In genomic region chr1:116511459-116512019, GRCh38 we compare ENCODE assay signal across 21 cellular contexts. TPM values are rescaled to one million over a fixed set of nuclear protein-coding genes. Genes with fewer than 3 reads are reported as not detected.
DNase-seq lines count a peak whose midpoint lies in the region; ATAC-seq and TF ChIP-seq lines count a peak whose summit lies in the region.
"Had no signal": no experiment of that assay in that cellular context is flagged by ENCODE, and none has a peak within 500 bp of the region (broad histone marks: within the 10 kb centered on the region; RNA-seq: fewer than 3 reads in every experiment).

No MANE protein-coding gene starts in this region.

- ATAC-seq in HCT116 = no peak
- no peak for ATAC-seq in activated naive CD8-positive, alpha-beta T cell treated with anti-CD3 and anti-CD28 coated beads, Interleukin-2, amount 50 U/mL, for 24 hours
- ATAC-seq: left colon; stimulated activated naive CD8-positive, alpha-beta T cell treated with anti-CD3 and anti-CD28 coated beads, Interleukin-15, amount 100 ng/mL, for 72 hours had no signal

- no peak overlapping the region for H3K4me2 ChIP-seq in HCT116 (ENCODE audit: low read length)

- no peaks in the 10 kb centered on the region for H3K36me3 Mint-ChIP-seq in activated naive CD8-positive, alpha-beta T cell
- H3K36me3 Mint-ChIP-seq in activated naive CD8-positive, alpha-beta T cell treated with anti-CD3 and anti-CD28 coated beads for 36 hours = peaks cover 2% of the 10 kb centered on the region
- peaks cover 13% of the 10 kb centered on the region for H3K36me3 Mint-ChIP-seq in activated naive CD8-positive, alpha-beta T cell treated with anti-CD3 and anti-CD28 coated beads, Interleukin-2, amount 50 U/mL, for 24 hours (ENCODE audit: low read depth)
- H3K36me3 Mint-ChIP-seq: brain had no signal

- H3K4me3 Mint-ChIP-seq in activated naive CD8-positive, alpha-beta T cell = no peak overlapping the region
- H3K4me3 Mint-ChIP-seq in activated naive CD8-positive, alpha-beta T cell treated with anti-CD3 and anti-CD28 coated beads for 36 hours = no peak overlapping the region
- H3K4me3 Mint-ChIP-seq in activated naive CD8-positive, alpha-beta T cell treated with anti-CD3 and anti-CD28 coated beads, Interleukin-2, amount 50 U/mL, for 24 hours = no peak overlapping the region
- H3K4me3 Mint-ChIP-seq: brain; stimulated activated naive CD8-positive, alpha-beta T cell treated with anti-CD3 and anti-CD28 coated beads, Interleukin-15, amount 100 ng/mL, for 72 hours had no signal

- CTCF ChIA-PET in HCT116 (lab: Charles Lee) = no interaction called here

- H3K4me1 Mint-ChIP-seq in activated naive CD8-positive, alpha-beta T cell (ENCODE audit: low read depth) = peaks cover 61% of the 10 kb centered on the region
- peaks cover 41% of the 10 kb centered on the region for H3K4me1 Mint-ChIP-seq in activated naive CD8-positive, alpha-beta T cell treated with anti-CD3 and anti-CD28 coated beads for 36 hours
- peaks cover 72% of the 10 kb centered on the region for H3K4me1 Mint-ChIP-seq in activated naive CD8-positive, alpha-beta T cell treated with anti-CD3 and anti-CD28 coated beads, Interleukin-2, amount 50 U/mL, for 24 hours

- no peak overlapping the region for H3K4me3 ChIP-seq in HCT116 (replicated peaks in 1 of 2; ENCODE audit: low read depth in 1 of 2, low read length in 2 of 2)
- H3K4me3 ChIP-seq: tibial artery had no signal

- no peak for TF ChIP-seq CTCF in HCT116 (IDR thresholded peaks at IDR 0.05 in 2 of 3, conservative IDR thresholded peaks at IDR 0.05 in 1 of 3; ENCODE audit: borderline replicate concordance in 1 of 3, insufficient read depth in 1 of 3, low read depth in 2 of 3, low read length in 2 of 3)

- no peaks in the 10 kb centered on the region for H4K20me1 ChIP-seq in HCT116 (ENCODE audit: insufficient read depth)

- H3K27me3 Mint-ChIP-seq in activated naive CD8-positive, alpha-beta T cell = no peaks in the 10 kb centered on the region
- no peaks in the 10 kb centered on the region for H3K27me3 Mint-ChIP-seq in activated naive CD8-positive, alpha-beta T cell treated with anti-CD3 and anti-CD28 coated beads for 36 hours
- no peaks in the 10 kb centered on the region for H3K27me3 Mint-ChIP-seq in activated naive CD8-positive, alpha-beta T cell treated with anti-CD3 and anti-CD28 coated beads, Interleukin-2, amount 50 U/mL, for 24 hours
- H3K27me3 Mint-ChIP-seq: brain; stimulated activated naive CD8-positive, alpha-beta T cell treated with anti-CD3 and anti-CD28 coated beads, Interleukin-15, amount 100 ng/mL, for 72 hours had no signal

- H2AFZ ChIP-seq in HCT116 (ENCODE audit: low read depth, low read length, poor library complexity, severe bottlenecking) = no peak overlapping the region

- peaks cover 37 to 47% of the 10 kb centered on the region in 2 experiments for H3K4me1 ChIP-seq in HCT116 (ENCODE audit: control insufficient read depth in 1 of 2, insufficient read depth in 2 of 2, low read length in 2 of 2)

- intact Hi-C loops in HCT116 (cut with micrococcal nuclease) (no loop called here), posterior cingulate gyrus (cut with DNase I) (no loop called here)

- H3K27me3 ChIP-seq in HCT116 (ENCODE audit: insufficient read depth, low read length) = no peaks in the 10 kb centered on the region
- H3K27me3 ChIP-seq: tibial artery had no signal

- H3K36me3 ChIP-seq in HCT116 (ENCODE audit: control insufficient read depth in 1 of 2, insufficient read depth in 2 of 2, low read length in 2 of 2) = no peaks in the 10 kb centered on the region
- H3K36me3 ChIP-seq: tibial artery had no signal

- H3K9ac ChIP-seq in HCT116 (ENCODE audit: low read length) = no peak overlapping the region

- no peaks in the 10 kb centered on the region for H3K9me3 ChIP-seq in HCT116 (ENCODE audit: control insufficient read depth in 1 of 2, insufficient read depth in 1 of 2, low read depth in 1 of 2, low read length in 2 of 2)
- H3K9me3 ChIP-seq: tibial artery had no signal

- TSS peak; percentile 24 for BruUV-seq in HCT116 (replicated peaks; lab: Mats Ljungman, UMichigan)

- RAD21 ChIA-PET in HCT116 (lab: Charles Lee; ENCODE audit: low non-redundant PET in 1 of 2, low total read pairs in 2 of 2, uncharacterized antibody in 2 of 2, unreplicated experiment in 2 of 2) = no interaction called here

- H3K9me3 Mint-ChIP-seq in activated naive CD8-positive, alpha-beta T cell (ENCODE audit: low read depth) = no peaks in the 10 kb centered on the region
- no peaks in the 10 kb centered on the region for H3K9me3 Mint-ChIP-seq in activated naive CD8-positive, alpha-beta T cell treated with anti-CD3 and anti-CD28 coated beads for 36 hours
- no peaks in the 10 kb centered on the region for H3K9me3 Mint-ChIP-seq in activated naive CD8-positive, alpha-beta T cell treated with anti-CD3 and anti-CD28 coated beads, Interleukin-2, amount 50 U/mL, for 24 hours
- H3K9me3 Mint-ChIP-seq: stimulated activated naive CD8-positive, alpha-beta T cell treated with anti-CD3 and anti-CD28 coated beads, Interleukin-15, amount 100 ng/mL, for 72 hours had no signal

- TF ChIP-seq RAD21 in HCT116 (IDR thresholded peaks at IDR 0.05; ENCODE audit: low read depth) = no peak

- H3K27ac Mint-ChIP-seq in activated naive CD8-positive, alpha-beta T cell = peak overlapping the region; percentile 74
- no peak overlapping the region for H3K27ac Mint-ChIP-seq in activated naive CD8-positive, alpha-beta T cell treated with anti-CD3 and anti-CD28 coated beads for 36 hours
- peak overlapping the region; percentile 1 for H3K27ac Mint-ChIP-seq in activated naive CD8-positive, alpha-beta T cell treated with anti-CD3 and anti-CD28 coated beads, Interleukin-2, amount 50 U/mL, for 24 hours
- H3K27ac Mint-ChIP-seq: brain; stimulated activated naive CD8-positive, alpha-beta T cell treated with anti-CD3 and anti-CD28 coated beads, Interleukin-15, amount 100 ng/mL, for 72 hours had no signal

- DNase-seq in activated naive CD8-positive, alpha-beta T cell treated with anti-CD3 and anti-CD28 coated beads for 36 hours = no peak
- DNase-seq in HCT116 (ENCODE audit: low read depth, low spot score) (no peak), putamen (ENCODE audit: low spot score) (peak; percentile 57), posterior cingulate gyrus (no peak), iPS-NIHi7 (ENCODE audit: extremely low spot score) (no peak), superior temporal gyrus (ENCODE audit: extremely low spot score) (no peak)
- DNase-seq in activated naive CD8-positive, alpha-beta T cell treated with anti-CD3 and anti-CD28 coated beads, Interleukin-2, amount 50 U/mL, for 24 hours = no peak
- DNase-seq: ACHN; activated CD4-positive, CD25-positive, alpha-beta regulatory T cell treated with anti-CD3 and anti-CD28 coated beads, Interleukin-2, amount 50 U/mL, for 72 hours; effector CD8-positive, alpha-beta T cell; foreskin fibroblast; HCEC 1CT; left colon; NCI-H1105 treated with DMSO at 0.1 percent for 48 hours; NCI-H2081; NCI-H82; stimulated activated CD4-positive, alpha-beta T cell treated with anti-CD3 and anti-CD28 coated beads, Interleukin-4, amount 100 ng/mL, for 1 hour; stimulated activated naive CD8-positive, alpha-beta T cell treated with anti-CD3 and anti-CD28 coated beads, Interleukin-15, amount 100 ng/mL, for 72 hours; tibial artery had no signal

- no peak overlapping the region for H3K27ac ChIP-seq in HCT116 (ENCODE audit: low read depth, low read length)
- H3K27ac ChIP-seq: tibial artery had no signal

- no peak for TF ChIP-seq POLR2A in HCT116 (IDR thresholded peaks at IDR 0.05; ENCODE audit: borderline replicate concordance, extremely low read depth, insufficient read depth, insufficient read length)

- H3K9me2 ChIP-seq in HCT116 (ENCODE audit: insufficient read depth) = no peaks in the 10 kb centered on the region

- no peaks in the 10 kb centered on the region for H3K79me2 ChIP-seq in HCT116 (ENCODE audit: insufficient read depth, low read length)

- POLR2A ChIA-PET in HCT116 (lab: Charles Lee) = no interaction called here

TF ChIP-seq in HCT116, 20 proteins besides CTCF, POLR2A, EP300 and RAD21:
- TF ChIP-seq EZH2 (IDR thresholded peaks at IDR 0.05) = no peak
- TF ChIP-seq SIN3A (IDR thresholded peaks at IDR 0.05; ENCODE audit: low read depth) = no peak
- no peak for TF ChIP-seq FOSL1 (IDR thresholded peaks at IDR 0.05; ENCODE audit: low read depth)
- no peak for TF ChIP-seq TCF7L2 (IDR thresholded peaks at IDR 0.05; ENCODE audit: borderline replicate concordance, extremely low read depth, insufficient read depth, insufficient read length)
- no peak for TF ChIP-seq ELF1 (IDR thresholded peaks at IDR 0.05; ENCODE audit: borderline replicate concordance, low read depth)
- TF ChIP-seq SRF (IDR thresholded peaks at IDR 0.05; ENCODE audit: low read depth) = no peak
- TF ChIP-seq POLR2AphosphoS5 (IDR thresholded peaks at IDR 0.05; ENCODE audit: low read depth, low read length) = no peak
- TF ChIP-seq ZNF274 (IDR thresholded peaks at IDR 0.05; ENCODE audit: low read depth, low read length) = no peak
- TF ChIP-seq SP1 (IDR thresholded peaks at IDR 0.05; ENCODE audit: low read depth) = no peak
- TF ChIP-seq, protein P1, sequence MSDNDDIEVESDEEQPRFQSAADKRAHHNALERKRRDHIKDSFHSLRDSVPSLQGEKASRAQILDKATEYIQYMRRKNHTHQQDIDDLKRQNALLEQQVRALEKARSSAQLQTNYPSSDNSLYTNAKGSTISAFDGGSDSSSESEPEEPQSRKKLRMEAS (IDR thresholded peaks at IDR 0.05) = no peak
- TF ChIP-seq ATF3 (IDR thresholded peaks at IDR 0.05) = no peak
- no peak for TF ChIP-seq YY1 (IDR thresholded peaks at IDR 0.05; ENCODE audit: extremely low read depth, insufficient replicate concordance, low read depth, low read length)
- no peak for TF ChIP-seq EGR1 (IDR thresholded peaks at IDR 0.05; ENCODE audit: low read depth)

RNA-seq across cellular contexts. Expression of gene CD58, which starts 59.3 kb away (rescaled TPM):
- total RNA-seq in activated naive CD8-positive, alpha-beta T cell treated with anti-CD3 and anti-CD28 coated beads for 36 hours = 1 to 10 TPM; 8.1 to 8.2 TPM
- total RNA-seq in HCT116 (2021; ENCODE audit: unreplicated experiment) = 18.0 TPM
- 11.1 and 13.3 TPM in 2 replicates for polyA plus RNA-seq in HCT116 (2012)
